ENCODE assay signal across 11 cellular contexts in genomic region chr6:149646599-149646998, GRCh38. TPM values are rescaled to one million over a fixed set of nuclear protein-coding genes. Genes with fewer than 3 reads are reported as not detected.
DNase-seq lines count a peak whose midpoint lies in the region; ATAC-seq, FAIRE-seq and TF ChIP-seq lines count a peak whose summit lies in the region.
"Had no signal": no experiment of that assay in that cellular context is flagged by ENCODE, and none has a peak within 500 bp of the region (broad histone marks: within the 10 kb centered on the region; RNA-seq: fewer than 3 reads in every experiment).

No MANE protein-coding gene starts in this region.

- no peak for FAIRE-seq in urothelium cell line (lab: Jason Lieb, UNC)
- FAIRE-seq: TTC549 had no signal

- H3K27ac ChIP-seq in CD4-positive, CD25-positive, alpha-beta regulatory T cell (ENCODE audit: insufficient read depth, low read length, poor library complexity, severe bottlenecking) = no peak overlapping the region

- H3K79me2 ChIP-seq in Loucy (ENCODE audit: insufficient read depth, low read length) = peaks cover 59% of the 10 kb centered on the region

- H3K4me1 ChIP-seq in CD4-positive, CD25-positive, alpha-beta regulatory T cell (ENCODE audit: control insufficient read depth, insufficient read depth, low read length, poor library complexity, severe bottlenecking) = peaks cover 23% of the 10 kb centered on the region
- peaks cover 28% of the 10 kb centered on the region for H3K4me1 ChIP-seq in Loucy (ENCODE audit: insufficient read depth, low read length, poor library complexity, severe bottlenecking)

- DNase-seq in CD4-positive, CD25-positive, alpha-beta regulatory T cell = no peak
- no peak for DNase-seq in central memory CD8-positive, alpha-beta T cell (ENCODE audit: low spot score in 2 of 2)
- DNase-seq in natural killer cell (no peak), urothelium cell line (ENCODE audit: low spot score) (no peak), lower leg skin (ENCODE audit: low spot score in 2 of 2) (no peak)
- no peak for DNase-seq in stimulated activated naive CD4-positive, alpha-beta T cell (lab: John Stamatoyannopoulos, UW)
- DNase-seq: NCI-H2081 treated with DMSO at 0.1 percent for 48 hours had no signal

- peaks cover 10% of the 10 kb centered on the region for H4K20me1 ChIP-seq in Loucy (ENCODE audit: insufficient read depth, low read length, poor library complexity, severe bottlenecking)

- H3K9ac ChIP-seq in Loucy (ENCODE audit: low read depth, low read length, poor library complexity, severe bottlenecking) = peak overlapping the region; percentile 86

- H3K36me3 Mint-ChIP-seq in CD4-positive, CD25-positive, alpha-beta regulatory T cell = peaks cover 8% of the 10 kb centered on the region
- H3K36me3 Mint-ChIP-seq in central memory CD8-positive, alpha-beta T cell (ENCODE audit: insufficient read depth) = peaks cover 6% of the 10 kb centered on the region
- H3K36me3 Mint-ChIP-seq in natural killer cell = no peaks in the 10 kb centered on the region

- H3K27me3 ChIP-seq in CD4-positive, CD25-positive, alpha-beta regulatory T cell (ENCODE audit: control insufficient read depth, insufficient read depth, low read length) = no peaks in the 10 kb centered on the region
- H3K27me3 ChIP-seq in Loucy (ENCODE audit: insufficient read depth, low read length, poor library complexity, severe bottlenecking) = no peaks in the 10 kb centered on the region

- no peaks in the 10 kb centered on the region for H3K27me3 Mint-ChIP-seq in CD4-positive, CD25-positive, alpha-beta regulatory T cell
- no peaks in the 10 kb centered on the region for H3K27me3 Mint-ChIP-seq in central memory CD8-positive, alpha-beta T cell
- H3K27me3 Mint-ChIP-seq in natural killer cell (ENCODE audit: low read depth in 2 of 2) = no peaks in the 10 kb centered on the region

- no peaks in the 10 kb centered on the region for H3K9me3 ChIP-seq in CD4-positive, CD25-positive, alpha-beta regulatory T cell (ENCODE audit: control insufficient read depth in 2 of 2, low read length in 2 of 2)
- no peaks in the 10 kb centered on the region for H3K9me3 ChIP-seq in Loucy (ENCODE audit: insufficient read depth, low read depth, low read length)

- peaks cover 25 to 64% (median 40%) of the 10 kb centered on the region in 4 donors for H3K4me1 Mint-ChIP-seq in CD4-positive, CD25-positive, alpha-beta regulatory T cell
- H3K4me1 Mint-ChIP-seq in central memory CD8-positive, alpha-beta T cell = peaks cover 37% of the 10 kb centered on the region
- peaks cover 26 to 29% of the 10 kb centered on the region in 2 donors for H3K4me1 Mint-ChIP-seq in natural killer cell

- H3F3A ChIP-seq in Loucy (ENCODE audit: low read depth) = no peaks in the 10 kb centered on the region; the same call in 1 of the 2 replicates

- no peaks in the 10 kb centered on the region for H3K36me3 ChIP-seq in CD4-positive, CD25-positive, alpha-beta regulatory T cell (ENCODE audit: control insufficient read depth, insufficient read depth, low read length)
- no peaks in the 10 kb centered on the region for H3K36me3 ChIP-seq in Loucy (ENCODE audit: insufficient read depth, low read length)

- no peaks in the 10 kb centered on the region for H3K9me3 Mint-ChIP-seq in CD4-positive, CD25-positive, alpha-beta regulatory T cell
- H3K9me3 Mint-ChIP-seq in central memory CD8-positive, alpha-beta T cell = no peaks in the 10 kb centered on the region
- H3K9me3 Mint-ChIP-seq in natural killer cell = no peaks in the 10 kb centered on the region

- H3K4me3 Mint-ChIP-seq in CD4-positive, CD25-positive, alpha-beta regulatory T cell = peak overlapping the region; percentile 29 to 98 (median 80)
- peak overlapping the region; percentile 90 for H3K4me3 Mint-ChIP-seq in central memory CD8-positive, alpha-beta T cell
- H3K4me3 Mint-ChIP-seq in natural killer cell = peak overlapping the region; percentile 92

- 77 to 79% methylated on average over 3 of the region's 3 CpGs for WGBS in lower leg skin, 2 donors

- TF ChIP-seq CTCF in Loucy (conservative IDR thresholded peaks at IDR 0.05; ENCODE audit: low read length) (no peak), natural killer cell (IDR thresholded peaks at IDR 0.05) (no peak), lower leg skin (IDR thresholded peaks at IDR 0.05) (no peak)

- H3K27ac Mint-ChIP-seq in CD4-positive, CD25-positive, alpha-beta regulatory T cell = peak overlapping the region in 1 of 3 donors; percentile 48
- peak overlapping the region; percentile 49 for H3K27ac Mint-ChIP-seq in central memory CD8-positive, alpha-beta T cell (ENCODE audit: low read depth)
- H3K27ac Mint-ChIP-seq in natural killer cell = no peak overlapping the region

- H3K4me2 ChIP-seq in Loucy (ENCODE audit: low read depth, low read length, poor library complexity, severe bottlenecking) = peak overlapping the region; percentile 80

- no peak for ATAC-seq in CD4-positive, CD25-positive, alpha-beta regulatory T cell (ENCODE audit: low read depth in 2 of 2)
- no peak for ATAC-seq in central memory CD8-positive, alpha-beta T cell (replicated peaks; ENCODE audit: extremely low read depth, poor library complexity, severe bottlenecking)
- no peak for ATAC-seq in natural killer cell
- no peak for ATAC-seq in GM19035 (IDR thresholded peaks at IDR 0.05; ENCODE audit: unreplicated experiment)
- ATAC-seq: left colon had no signal

- TF ChIP-seq POLR2A in lower leg skin (IDR thresholded peaks at IDR 0.05) = no peak

- H3K4me3 ChIP-seq in CD4-positive, CD25-positive, alpha-beta regulatory T cell (ENCODE audit: low read depth, low read length) = peak overlapping the region; percentile 42
- peak overlapping the region; percentile 91 for H3K4me3 ChIP-seq in Loucy (ENCODE audit: low read length, poor library complexity, severe bottlenecking)
- H3K4me3 ChIP-seq in lower leg skin (ENCODE audit: low read depth, poor library complexity, severe bottlenecking) = no peak overlapping the region

- H3K9me2 ChIP-seq in Loucy (replicated peaks; ENCODE audit: low read depth, low read length) = no peaks in the 10 kb centered on the region

- intact Hi-C loops in natural killer cell (cut with micrococcal nuclease) = no loop called here
- intact Hi-C loops in lower leg skin (cut with DNase I; ENCODE audit: low total_unique reads) = no loop called here

- no peak overlapping the region for H2AFZ ChIP-seq in Loucy (ENCODE audit: low read length)

RNA-seq across cellular contexts. Expression of gene KATNA1, which starts 1.9 kb away (rescaled TPM):
- total RNA-seq in CD4-positive, CD25-positive, alpha-beta regulatory T cell = 22.9 TPM
- polyA plus RNA-seq in CD4-positive, CD25-positive, alpha-beta regulatory T cell = 10 to 100 TPM; 26.3 to 35.5 (median 32.0) TPM
- total RNA-seq in natural killer cell (10 to 100 TPM; 16.4 to 22.7 (median 21.0) TPM), lower leg skin (10 to 100 TPM; 19.2 to 25.7 (median 23.3) TPM)
